ENCODE assay signal across 11 cellular contexts in genomic region chr9:97737429-97737828, GRCh38. TPM values are rescaled to one million over a fixed set of nuclear protein-coding genes. Genes with fewer than 3 reads are reported as not detected.
DNase-seq lines count a peak whose midpoint lies in the region; ATAC-seq, FAIRE-seq and TF ChIP-seq lines count a peak whose summit lies in the region.
"Had no signal": no experiment of that assay in that cellular context is flagged by ENCODE, and none has a peak within 500 bp of the region (broad histone marks: within the 10 kb centered on the region; RNA-seq: fewer than 3 reads in every experiment).

No MANE protein-coding gene starts in this region.

- no peaks in the 10 kb centered on the region for H3K79me2 ChIP-seq in hepatocyte

- peaks cover 10% of the 10 kb centered on the region for H3K4me1 ChIP-seq in hepatocyte (ENCODE audit: insufficient read depth)
- H3K4me1 ChIP-seq in gastrocnemius medialis, result peaks cover 9 to 15% of the 10 kb centered on the region in 2 donors
- no peaks in the 10 kb centered on the region for H3K4me1 ChIP-seq in small intestine (ENCODE audit: control insufficient read depth in 2 of 2, insufficient read depth in 1 of 2, low read depth in 1 of 2, low read length in 1 of 2)

- H3K9me2 ChIP-seq in hepatocyte (replicated peaks; ENCODE audit: insufficient read depth), result no peaks in the 10 kb centered on the region

- ATAC-seq in gastrocnemius medialis, result no peak

- H3K36me3 ChIP-seq in brain microvascular endothelial cell (replicated peaks), result no peaks in the 10 kb centered on the region
- no peaks in the 10 kb centered on the region for H3K36me3 ChIP-seq in hepatocyte (replicated peaks; ENCODE audit: insufficient read depth, low read depth)
- no peaks in the 10 kb centered on the region for H3K36me3 ChIP-seq in gastrocnemius medialis
- no peaks in the 10 kb centered on the region for H3K36me3 ChIP-seq in small intestine (ENCODE audit: control insufficient read depth in 2 of 2, insufficient read depth in 2 of 2, low read length in 2 of 2)
- H3K36me3 ChIP-seq: neutrophil had no signal

- FAIRE-seq in H54 (lab: Jason Lieb, UNC) (no peak), small intestine (lab: Jason Lieb, UNC) (no peak)

- no peaks in the 10 kb centered on the region for H4K20me1 ChIP-seq in hepatocyte (ENCODE audit: insufficient read depth, poor library complexity, severe bottlenecking)

- DNase-seq in A172 (ENCODE audit: low spot score), result peak; percentile 62
- DNase-seq in H54 (ENCODE audit: insufficient read length, low spot score), result peak; percentile 72
- DNase-seq in NCI-H460 (ENCODE audit: extremely low read depth, low read depth), result peak; percentile 35
- peak; percentile 6 for DNase-seq in brain microvascular endothelial cell
- DNase-seq in hepatocyte (ENCODE audit: low spot score), result no peak
- no peak for DNase-seq in gastrocnemius medialis
- no peak for DNase-seq in HPDE6-E6E7 (ENCODE audit: extremely low spot score)
- DNase-seq in small intestine, result no peak
- DNase-seq: activated CD4-positive, alpha-beta T cell treated with anti-CD3 and anti-CD28 coated beads for 48 hours; stimulated activated naive CD4-positive, alpha-beta T cell had no signal

- no peak overlapping the region for H3K4me2 ChIP-seq in hepatocyte

- no peaks in the 10 kb centered on the region for H3K27me3 ChIP-seq in brain microvascular endothelial cell (replicated peaks)
- no peaks in the 10 kb centered on the region for H3K27me3 ChIP-seq in hepatocyte
- H3K27me3 ChIP-seq in gastrocnemius medialis, result peaks cover 9 to 18% (median 13%) of the 10 kb centered on the region in 3 donors
- peaks cover 0 to 7% of the 10 kb centered on the region in 2 donors for H3K27me3 ChIP-seq in small intestine (ENCODE audit: control insufficient read depth in 2 of 2, insufficient read depth in 2 of 2, low read length in 2 of 2)

- TF ChIP-seq POLR2A in H54 (IDR thresholded peaks at IDR 0.05; ENCODE audit: low read depth, low read length), result no peak
- no peak for TF ChIP-seq POLR2A in gastrocnemius medialis (IDR thresholded peaks at IDR 0.05)

- intact Hi-C loops in gastrocnemius medialis (cut with DNase I; ENCODE audit: low total_unique reads), result no loop called here

- 62% methylated on average over 3 of the region's 3 CpGs for whole genome bisulfite sequencing in hepatocyte (ENCODE audit: low lambda C conversion rate, missing lambda C conversion rate)
- 47 to 55% (median 47%) methylated on average over 3 of the region's 3 CpGs for WGBS in small intestine, 3 donors

- in situ Hi-C loops in brain microvascular endothelial cell (cut with HindIII; ENCODE audit: low pct_ligation_motif_present, low sequenced_read_pairs), result no loop called here
- in situ Hi-C loops in gastrocnemius medialis (cut with MboI; ENCODE audit: low sequenced_read_pairs in 4 of 4), result loop anchor here in 1 of 4 donors (10.0 kb wide), 1 partner anchor 157 kb away; no protein-coding TSS in a partner anchor

- no peak overlapping the region for H3K27ac ChIP-seq in brain microvascular endothelial cell
- H3K27ac ChIP-seq in hepatocyte, result no peak overlapping the region
- no peak overlapping the region for H3K27ac ChIP-seq in gastrocnemius medialis
- no peak overlapping the region for H3K27ac ChIP-seq in small intestine (ENCODE audit: low read depth in 1 of 2, low read length in 1 of 2)
- H3K27ac ChIP-seq: neutrophil had no signal

- H2AFZ ChIP-seq in hepatocyte, result no peak overlapping the region

- H3K9me3 ChIP-seq in hepatocyte (ENCODE audit: low read depth), result no peaks in the 10 kb centered on the region
- no peaks in the 10 kb centered on the region for H3K9me3 ChIP-seq in gastrocnemius medialis
- no peaks in the 10 kb centered on the region for H3K9me3 ChIP-seq in small intestine (ENCODE audit: control insufficient read depth, low read depth)
- H3K9me3 ChIP-seq: neutrophil had no signal

- H3K4me3 ChIP-seq in brain microvascular endothelial cell (ENCODE audit: low read depth, low read length) (no peak overlapping the region), hepatocyte (no peak overlapping the region), gastrocnemius medialis (no peak overlapping the region), small intestine (ENCODE audit: low read depth in 1 of 2, low read length in 2 of 2) (no peak overlapping the region)

- TF ChIP-seq CTCF in brain microvascular endothelial cell (IDR thresholded peaks at IDR 0.05; ENCODE audit: low read depth, low read length, missing control alignments) (no peak), hepatocyte (IDR thresholded peaks at IDR 0.05; ENCODE audit: poor library complexity) (no peak), gastrocnemius medialis (IDR thresholded peaks at IDR 0.05 in 4 of 5, conservative IDR thresholded peaks at IDR 0.05 in 1 of 5) (no peak)

RNA-seq across cellular contexts. Expression of gene XPA, which starts 40.3 kb away (rescaled TPM):
- 19.1 and 32.3 TPM in 2 replicates for total RNA-seq in A172 (2014; rRNA removed; shearing (Covaris generic))
- total RNA-seq in NCI-H460 (2014; rRNA removed; shearing (Covaris generic)), result 10.4 and 12.4 TPM in 2 replicates
- polyA plus RNA-seq in NCI-H460 (2014; cell fraction: nucleus; rRNA removed), result 6.8 and 13.9 TPM in 2 replicates
- total RNA-seq in hepatocyte (7.7 and 12.6 TPM in 2 replicates), gastrocnemius medialis (10 to 100 TPM in 2 of 4 donors, 1 to 10 TPM in 2; 4.8 to 14.8 (median 9.7) TPM)
- polyA plus RNA-seq in hepatocyte (18.5 and 18.6 TPM in 2 replicates), small intestine (10 to 100 TPM; 15.4 to 21.6 (median 19.2) TPM)

Comparison
In these comparisons a context has a peak if more than half of its experiments do, and no peak if none do; other contexts are left out.
1. DNase-seq: peak in A172 (single experiment), H54 (single experiment), NCI-H460 (single experiment) and brain microvascular endothelial cell (single experiment); none in hepatocyte (single experiment), gastrocnemius medialis (0 of 2), HPDE6-E6E7 (single experiment) and small intestine (single experiment).